In genomic region chr2:48319863-48320262, GRCh38 we compare ENCODE assay signal across 19 cellular contexts. TPM values are rescaled to one million over a fixed set of nuclear protein-coding genes. Genes with fewer than 3 reads are reported as not detected.
DNase-seq lines count a peak whose midpoint lies in the region; ATAC-seq, FAIRE-seq and TF ChIP-seq lines count a peak whose summit lies in the region.
"Had no signal": no experiment of that assay in that cellular context is flagged by ENCODE, and none has a peak within 500 bp of the region (broad histone marks: within the 10 kb centered on the region; RNA-seq: fewer than 3 reads in every experiment).

No MANE protein-coding gene starts in this region.

- no peak for ATAC-seq in HG02970 (IDR thresholded peaks at IDR 0.05; ENCODE audit: low FRiP score, unreplicated experiment)
- no peak for ATAC-seq in GM21526 (IDR thresholded peaks at IDR 0.05; ENCODE audit: low FRiP score, unreplicated experiment)
- ATAC-seq: activated CD4-positive, CD25-positive, alpha-beta regulatory T cell treated with anti-CD3 and anti-CD28 coated beads, Interleukin-2, amount 50 U/mL, for 24 hours; heart right ventricle had no signal

- BruUV-seq in OCI-LY7 (replicated peaks; lab: Mats Ljungman, UMichigan): no TSS peak

- H3K9me3 ChIP-seq in BLaER1: peaks cover 12% of the 10 kb centered on the region; the same call in 1 of the 2 replicates
- no peaks in the 10 kb centered on the region; the same call in 1 of the 2 replicates for H3K9me3 ChIP-seq in OCI-LY7 (ENCODE audit: low read length)
- H3K9me3 ChIP-seq: heart right ventricle, sigmoid colon, thoracic aorta had no signal

- H3K27ac ChIP-seq in BLaER1: no peak overlapping the region
- no peak overlapping the region for H3K27ac ChIP-seq in OCI-LY7 (ENCODE audit: low read depth, low read length, poor library complexity, severe bottlenecking)
- H3K27ac ChIP-seq: sigmoid colon, thoracic aorta had no signal

- H3K27me3 ChIP-seq in BLaER1: no peaks in the 10 kb centered on the region
- H3K27me3 ChIP-seq: heart right ventricle, sigmoid colon had no signal

- peaks cover 95% of the 10 kb centered on the region for H3K79me2 ChIP-seq in OCI-LY7 (ENCODE audit: insufficient read depth, low read depth, low read length)

- H2AFZ ChIP-seq in OCI-LY7 (ENCODE audit: low read length): no peak overlapping the region

- peaks cover 18% of the 10 kb centered on the region for H3K9me3 Mint-ChIP-seq in dendritic cell treated with granulocyte-macrophage colony-stimulating factor and Interleukin-4, amounts not matched to agents 40 ng/mL and 50 ng/mL, for 4 days
- H3K9me3 Mint-ChIP-seq: activated naive CD4-positive, alpha-beta T cell treated with anti-CD3 and anti-CD28 coated beads, Interleukin-2, amount 10 ng/mL, durations not matched to agents 7 days and 5 days; T-helper 1 cell treated with Interleukin-12 subunit alpha and Interleukin-12 subunit beta and Interleukin-4 antibody, amounts not matched to agents 30 μg/mL and 1 μg/mL, for 36 hours had no signal

- no peak overlapping the region for H3K4me3 Mint-ChIP-seq in dendritic cell treated with granulocyte-macrophage colony-stimulating factor and Interleukin-4, amounts not matched to agents 40 ng/mL and 50 ng/mL, for 4 days
- H3K4me3 Mint-ChIP-seq: activated naive CD4-positive, alpha-beta T cell treated with anti-CD3 and anti-CD28 coated beads, Interleukin-2, amount 10 ng/mL, durations not matched to agents 7 days and 5 days; T-helper 1 cell treated with Interleukin-12 subunit alpha and Interleukin-12 subunit beta and Interleukin-4 antibody, amounts not matched to agents 30 μg/mL and 1 μg/mL, for 36 hours had no signal

- H3K4me3 ChIP-seq in BLaER1 (no peak overlapping the region), OCI-LY7 (ENCODE audit: low read depth, low read length, poor library complexity, severe bottlenecking) (no peak overlapping the region)
- H3K4me3 ChIP-seq: heart right ventricle, sigmoid colon, thoracic aorta had no signal

- peak; percentile 23 for FAIRE-seq in GM19239 (lab: Jason Lieb, UNC)
- FAIRE-seq: keratinocyte had no signal

- H3K9me2 ChIP-seq in OCI-LY7 (ENCODE audit: insufficient read depth, low read length): no peaks in the 10 kb centered on the region

- peaks cover 45% of the 10 kb centered on the region for H3K4me1 Mint-ChIP-seq in dendritic cell treated with granulocyte-macrophage colony-stimulating factor and Interleukin-4, amounts not matched to agents 40 ng/mL and 50 ng/mL, for 4 days (ENCODE audit: low read depth)

- no peak overlapping the region for H3K9ac ChIP-seq in BLaER1

- H3K36me3 Mint-ChIP-seq in dendritic cell treated with granulocyte-macrophage colony-stimulating factor and Interleukin-4, amounts not matched to agents 40 ng/mL and 50 ng/mL, for 4 days (ENCODE audit: low read depth): peaks cover 34% of the 10 kb centered on the region

- H3K27ac Mint-ChIP-seq in dendritic cell treated with granulocyte-macrophage colony-stimulating factor and Interleukin-4, amounts not matched to agents 40 ng/mL and 50 ng/mL, for 4 days: peak overlapping the region; percentile 83
- H3K27ac Mint-ChIP-seq: activated naive CD4-positive, alpha-beta T cell treated with anti-CD3 and anti-CD28 coated beads, Interleukin-2, amount 10 ng/mL, durations not matched to agents 7 days and 5 days had no signal

- CTCF ChIA-PET in OCI-LY7 (lab: Charles Lee; ENCODE audit: unreplicated experiment): no interaction called here

- H3K27me3 Mint-ChIP-seq in dendritic cell treated with granulocyte-macrophage colony-stimulating factor and Interleukin-4, amounts not matched to agents 40 ng/mL and 50 ng/mL, for 4 days: no peaks in the 10 kb centered on the region
- H3K27me3 Mint-ChIP-seq: activated naive CD4-positive, alpha-beta T cell treated with anti-CD3 and anti-CD28 coated beads, Interleukin-2, amount 10 ng/mL, durations not matched to agents 7 days and 5 days had no signal

- H3K4me2 ChIP-seq in BLaER1 (peak overlapping the region; percentile 33; the same call in 1 of the 2 replicates), OCI-LY7 (ENCODE audit: low read length) (peak overlapping the region; percentile 12)

- H3K36me3 ChIP-seq in BLaER1 (no peaks in the 10 kb centered on the region; the same call in 1 of the 2 replicates), OCI-LY7 (ENCODE audit: insufficient read depth, low read length) (peaks cover 28% of the 10 kb centered on the region)
- H3K36me3 ChIP-seq: heart right ventricle, sigmoid colon, thoracic aorta had no signal

- DNase-seq in GM19239 (ENCODE audit: insufficient read length, low spot score): no peak
- DNase-seq in OCI-LY7 (ENCODE audit: low spot score): no peak
- no peak for DNase-seq in NCI-H1105 treated with DMSO at 0.1 percent for 48 hours (lab: John Stamatoyannopoulos, UW)
- DNase-seq in HuH-7.5 (ENCODE audit: low spot score): no peak
- DNase-seq: activated CD8-positive, alpha-beta memory T cell treated with anti-CD3 and anti-CD28 coated beads, Interleukin-2, amount 50 U/mL, for 4 hours; activated naive CD4-positive, alpha-beta T cell treated with anti-CD3 and anti-CD28 coated beads, Interleukin-2, amount 10 ng/mL, durations not matched to agents 7 days and 5 days; heart right ventricle; NCI-H1048; NCI-H2171; RPMI8226; sigmoid colon had no signal

- intact Hi-C loops in OCI-LY7 (cut with micrococcal nuclease; ENCODE audit: unreplicated experiment): no loop called here
- intact Hi-C loops in dendritic cell treated with granulocyte-macrophage colony-stimulating factor and Interleukin-4, amounts not matched to agents 40 ng/mL and 50 ng/mL, for 4 days (cut with micrococcal nuclease): loop anchor here (5.0 kb wide), 1 partner anchor 112 kb away; no protein-coding TSS in a partner anchor

- H3K4me1 ChIP-seq in BLaER1 (peaks cover 26% of the 10 kb centered on the region), OCI-LY7 (ENCODE audit: insufficient read depth, low read length, poor library complexity, severe bottlenecking) (peaks cover 64% of the 10 kb centered on the region)

- POLR2A ChIA-PET in OCI-LY7 (lab: Charles Lee): interaction anchor here (0.6 kb wide), 1 partner anchor 12 kb away, joined by 3 read pairs; no protein-coding TSS in a partner anchor

- no peak for TF ChIP-seq CTCF in OCI-LY7 (conservative IDR thresholded peaks at IDR 0.05; ENCODE audit: low read length)

- H4K20me1 ChIP-seq in BLaER1 (peaks cover 30% of the 10 kb centered on the region; the same call in 1 of the 2 replicates), OCI-LY7 (ENCODE audit: insufficient read depth, low read length) (peaks cover 15% of the 10 kb centered on the region; the same call in 1 of the 2 replicates)

RNA-seq across cellular contexts. Expression of gene FOXN2, which starts 5.4 kb away (rescaled TPM):
- 24.6 and 29.9 TPM in 2 replicates for total RNA-seq in OCI-LY7 (2014; rRNA removed; shearing (Covaris generic))
- 26.4 and 28.4 TPM in 2 replicates for total RNA-seq in OCI-LY7 (2022)
